8 cellular contexts compared by ENCODE assay signal in the genomic region with DNA sequence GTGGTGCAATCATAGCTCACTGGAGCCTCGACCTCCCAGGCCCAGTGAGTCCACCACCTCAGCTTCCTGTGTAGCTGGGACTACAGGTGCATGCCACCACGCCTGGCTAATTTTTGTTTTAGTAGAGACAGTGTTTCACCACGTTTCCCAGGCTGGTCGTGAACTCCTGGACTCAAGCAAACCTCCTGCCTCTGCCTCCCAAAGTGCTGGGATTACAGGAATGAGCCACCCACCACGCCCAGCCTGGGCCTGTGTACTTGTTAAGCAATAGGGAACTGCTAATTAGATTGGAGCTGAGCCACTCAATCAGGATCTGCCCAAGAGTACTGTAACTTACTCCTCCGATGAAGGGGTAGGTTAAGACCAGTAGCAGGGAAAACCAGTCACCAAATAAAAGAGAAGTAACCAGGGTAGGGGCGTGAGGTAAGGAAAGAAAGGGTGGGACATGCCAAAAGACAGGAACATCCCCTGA. TPM values are rescaled to one million over a fixed set of nuclear protein-coding genes. Genes with fewer than 3 reads are reported as not detected.
A peak's percentile ranks its signal among the peaks of the same experiment; 100 is the strongest.
DNase-seq lines count a peak whose midpoint lies in the region; ATAC-seq, FAIRE-seq and TF ChIP-seq lines count a peak whose summit lies in the region.

No MANE protein-coding gene starts in this region.

- H3K27me3 ChIP-seq in WERI-Rb-1 (ENCODE audit: insufficient read depth, low read depth, severe bottlenecking) = no peaks in the 10 kb centered on the region

- TF ChIP-seq CTCF in A549 (IDR thresholded peaks at IDR 0.05) (no peak), fibroblast of pulmonary artery (IDR thresholded peaks at IDR 0.05; ENCODE audit: low read length, missing control alignments) (no peak), WERI-Rb-1 (IDR thresholded peaks at IDR 0.05; ENCODE audit: low read depth, low read length) (no peak)

- TF ChIP-seq EP300 in A549 (IDR thresholded peaks at IDR 0.05) = no peak

- H3K27ac ChIP-seq in A549 (0 out of 6 replicates have a peak overlapping the region, but pooled peaks of 1 of the 2 experiments have one; percentile 11), WERI-Rb-1 (no peak overlapping the region)

- peak overlapping the region; percentile 79 for H3K4me2 ChIP-seq in A549

- CTCF ChIA-PET in A549 (lab: Yijun Ruan, JAX) = interaction anchor here (2.5 kb wide), 1 partner anchor 10 kb away, joined by 11 read pairs; no protein-coding TSS in a partner anchor

- peaks cover 58% of the 10 kb centered on the region for H3K36me3 ChIP-seq in WERI-Rb-1

- POLR2A ChIA-PET in A549 (lab: Yijun Ruan, JAX) = no interaction called here

- no peak for FAIRE-seq in A549 (lab: Jason Lieb, UNC)
- peak; percentile 13 for FAIRE-seq in GM12891 (lab: Jason Lieb, UNC)

- no peak for DNase-seq in A549 (ENCODE audit: low read depth in 1 of 2, low spot score in 1 of 2)
- no peak for DNase-seq in GM12891 (ENCODE audit: insufficient read length, low spot score)
- DNase-seq in SIG-M5 treated with dmso at 0.1 percent for 504 hours (lab: John Stamatoyannopoulos, UW; ENCODE audit: unreplicated experiment) = peak; percentile 71
- no peak for DNase-seq in fibroblast of pulmonary artery (ENCODE audit: low read depth)
- DNase-seq in NCI-H446 (lab: John Stamatoyannopoulos, UW) = no peak
- DNase-seq in WERI-Rb-1 = no peak
- DNase-seq in OCI-M1 (lab: John Stamatoyannopoulos, UW) = no peak
- DNase-seq in EL = no peak

- no peak overlapping the region for H3K4me3 ChIP-seq in A549
- peak overlapping the region; percentile 10 for H3K4me3 ChIP-seq in fibroblast of pulmonary artery (replicated peaks; ENCODE audit: low read depth, low read length)
- no peak overlapping the region for H3K4me3 ChIP-seq in WERI-Rb-1 (ENCODE audit: low read depth, low read length)

- 85% methylated on average over 7 of the region's 7 CpGs for WGBS in A549 (ENCODE audit: missing lambda C conversion rate)

- no peak for TF ChIP-seq RAD21 in A549 (conservative IDR thresholded peaks at IDR 0.05 in 1 of 2, IDR thresholded peaks at IDR 0.05 in 1 of 2)

- peaks cover 22% of the 10 kb centered on the region for H3K4me1 ChIP-seq in A549

- ATAC-seq in A549 = no peak

- H3K9me3 ChIP-seq in A549 (no peaks in the 10 kb centered on the region), WERI-Rb-1 (ENCODE audit: severe bottlenecking) (peaks cover 3% of the 10 kb centered on the region)

- TF ChIP-seq POLR2A in A549 (IDR thresholded peaks at IDR 0.05; ENCODE audit: low read length) (no peak), GM12891 (IDR thresholded peaks at IDR 0.05; ENCODE audit: low read depth, low read length) (no peak)

TF ChIP-seq in A549, 52 proteins besides CTCF, POLR2A, EP300 and RAD21 (continues in another document):
- TF ChIP-seq RFX5 (IDR thresholded peaks at IDR 0.05) = no peak
- TF ChIP-seq, protein P1, sequence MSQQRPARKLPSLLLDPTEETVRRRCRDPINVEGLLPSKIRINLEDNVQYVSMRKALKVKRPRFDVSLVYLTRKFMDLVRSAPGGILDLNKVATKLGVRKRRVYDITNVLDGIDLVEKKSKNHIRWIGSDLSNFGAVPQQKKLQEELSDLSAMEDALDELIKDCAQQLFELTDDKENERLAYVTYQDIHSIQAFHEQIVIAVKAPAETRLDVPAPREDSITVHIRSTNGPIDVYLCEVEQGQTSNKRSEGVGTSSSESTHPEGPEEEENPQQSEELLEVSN (IDR thresholded peaks at IDR 0.05; ENCODE audit: borderline replicate concordance, low read depth) = no peak
- TF ChIP-seq CBX8 (IDR thresholded peaks at IDR 0.05) = no peak
- TF ChIP-seq SREBF2 (IDR thresholded peaks at IDR 0.05) = no peak
- no peak for TF ChIP-seq CHD4 (IDR thresholded peaks at IDR 0.05; ENCODE audit: borderline replicate concordance)
- TF ChIP-seq, protein P2, sequence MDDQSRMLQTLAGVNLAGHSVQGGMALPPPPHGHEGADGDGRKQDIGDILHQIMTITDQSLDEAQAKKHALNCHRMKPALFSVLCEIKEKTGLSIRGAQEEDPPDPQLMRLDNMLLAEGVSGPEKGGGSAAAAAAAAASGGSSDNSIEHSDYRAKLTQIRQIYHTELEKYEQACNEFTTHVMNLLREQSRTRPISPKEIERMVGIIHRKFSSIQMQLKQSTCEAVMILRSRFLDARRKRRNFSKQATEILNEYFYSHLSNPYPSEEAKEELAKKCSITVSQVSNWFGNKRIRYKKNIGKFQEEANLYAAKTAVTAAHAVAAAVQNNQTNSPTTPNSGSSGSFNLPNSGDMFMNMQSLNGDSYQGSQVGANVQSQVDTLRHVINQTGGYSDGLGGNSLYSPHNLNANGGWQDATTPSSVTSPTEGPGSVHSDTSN (IDR thresholded peaks at IDR 0.05) = no peak
- TF ChIP-seq KDM1A (IDR thresholded peaks at IDR 0.05; ENCODE audit: low read depth) = no peak

TF ChIP-seq in GM12891, 5 proteins besides CTCF, POLR2A, EP300 and RAD21:
- TF ChIP-seq SPI1 (IDR thresholded peaks at IDR 0.05; ENCODE audit: low read depth, low read length) (no peak), POU2F2 (IDR thresholded peaks at IDR 0.05; ENCODE audit: low read depth, low read length) (no peak), POLR2AphosphoS5 (IDR thresholded peaks at IDR 0.05; ENCODE audit: low read depth, low read length) (no peak), PAX5 (IDR thresholded peaks at IDR 0.05; ENCODE audit: insufficient read depth, low read length, severe bottlenecking) (no peak), TAF1 (IDR thresholded peaks at IDR 0.05; ENCODE audit: low read depth, low read length) (no peak)

RNA-seq across cellular contexts. Expression of a gene that starts 2.4 kb away (rescaled TPM):
- 57.9 and 59.0 TPM in 2 replicates for polyA plus RNA-seq in A549 (2011; rRNA removed)
- polyA plus RNA-seq in A549 (2012; cell fraction: cytosol; rRNA removed) = 172 and 176 TPM in 2 replicates
- 636 and 678 TPM in 2 replicates for polyA plus RNA-seq in A549 (2012; cell fraction: nucleus; rRNA removed)
- 110 to 118 TPM (median 112 TPM) in 3 replicates for polyA plus RNA-seq in A549 (2017; fragmentation: RNase III; extraction: RNeasy Plus Mini Kit Qiagen cat#74134 plus additional on column Dnase treatment)
- 58.9 and 69.4 TPM in 2 replicates for polyA minus RNA-seq in A549 (2011; rRNA and poly(A)+ RNA removed)
- 153 TPM for polyA plus RNA-seq in GM12891 (2012; ENCODE audit: low read depth, missing spikeins)

RNA-seq across cellular contexts. Expression of a gene that starts 16.3 kb away (rescaled TPM):
- polyA plus RNA-seq in A549 (2011; rRNA removed) (26.5 and 33.4 TPM in 2 replicates), A549 (2017; fragmentation: RNase III; extraction: RNeasy Plus Mini Kit Qiagen cat#74134 plus additional on column Dnase treatment) (37.3 to 45.8 TPM (median 41.7 TPM) in 3 replicates)
- polyA plus RNA-seq in A549 (2012; cell fraction: cytosol; rRNA removed) = 52.0 and 53.8 TPM in 2 replicates
- 57.1 and 61.2 TPM in 2 replicates for polyA plus RNA-seq in A549 (2012; cell fraction: nucleus; rRNA removed)
- polyA minus RNA-seq in A549 (2011; rRNA and poly(A)+ RNA removed) = 82.9 and 96.8 TPM in 2 replicates
- polyA plus RNA-seq in GM12891 (2012; ENCODE audit: low read depth, missing spikeins) = 77.0 TPM

RNA-seq across cellular contexts. Expression of a gene that starts 35.5 kb away (rescaled TPM):
- 16.9 and 19.8 TPM in 2 replicates for polyA plus RNA-seq in A549 (2011; rRNA removed)
- 17.8 and 21.7 TPM in 2 replicates for polyA plus RNA-seq in A549 (2012; cell fraction: cytosol; rRNA removed)
- 86.3 and 101 TPM in 2 replicates for polyA plus RNA-seq in A549 (2012; cell fraction: nucleus; rRNA removed)
- polyA plus RNA-seq in A549 (2017; fragmentation: RNase III; extraction: RNeasy Plus Mini Kit Qiagen cat#74134 plus additional on column Dnase treatment) = 32.8 to 34.1 TPM (median 33.1 TPM) in 3 replicates
- 20.7 and 24.9 TPM in 2 replicates for polyA minus RNA-seq in A549 (2011; rRNA and poly(A)+ RNA removed)
- polyA plus RNA-seq in GM12891 (2012; ENCODE audit: low read depth, missing spikeins) = 59.8 TPM

RNA-seq across cellular contexts. Expression of a gene that starts 58.4 kb away (rescaled TPM):
- polyA plus RNA-seq in A549 (2011; rRNA removed) = 0.06 TPM in 1 of 2 replicates, not detected in the other
- 0.12 and 0.27 TPM in 2 replicates for polyA plus RNA-seq in A549 (2012; cell fraction: cytosol; rRNA removed)
- polyA plus RNA-seq in A549 (2012; cell fraction: nucleus; rRNA removed) = 0.21 and 0.70 TPM in 2 replicates
- polyA plus RNA-seq in A549 (2017; fragmentation: RNase III; extraction: RNeasy Plus Mini Kit Qiagen cat#74134 plus additional on column Dnase treatment) = 0.12 to 0.18 TPM (median 0.17 TPM) in 3 replicates
- polyA minus RNA-seq in A549 (2011; rRNA and poly(A)+ RNA removed) = not detected in 2 replicates
- not detected for polyA plus RNA-seq in GM12891 (2012; ENCODE audit: low read depth, missing spikeins)
